Comparison of ENCODE assay signal across 19 cellular contexts in genomic region chr7:101911011-101911799, GRCh38.
DNase-seq lines count a peak whose midpoint lies in the region; ATAC-seq and TF ChIP-seq lines count a peak whose summit lies in the region.
"Had no signal": no experiment of that assay in that cellular context is flagged by ENCODE, and none has a peak within 500 bp of the region (broad histone marks: within the 10 kb centered on the region; RNA-seq: fewer than 3 reads in every experiment).

No MANE protein-coding gene starts in this region.

- no peak for TF ChIP-seq EP300 in esophagus muscularis mucosa (IDR thresholded peaks at IDR 0.05)

- TF ChIP-seq CTCF in CD14-positive monocyte (IDR thresholded peaks at IDR 0.05): no peak
- no peak for TF ChIP-seq CTCF in esophagus muscularis mucosa (IDR thresholded peaks at IDR 0.05)
- no peak for TF ChIP-seq CTCF in lung (IDR thresholded peaks at IDR 0.05; ENCODE audit: control extremely low read depth, extremely low read depth)

- peaks cover 34 to 47% (median 45%) of the 10 kb centered on the region in 4 donors for H3K4me1 ChIP-seq in esophagus muscularis mucosa
- H3K4me1 ChIP-seq in lung (ENCODE audit: control insufficient read depth in 2 of 2, insufficient read depth in 2 of 2, low read length in 2 of 2): peaks cover 9 to 16% of the 10 kb centered on the region in 2 donors
- peaks cover 31 to 52% (median 47%) of the 10 kb centered on the region in 3 donors for H3K4me1 ChIP-seq in skeletal muscle tissue (ENCODE audit: control insufficient read depth in 3 of 3, insufficient read depth in 3 of 3, low read length in 3 of 3)

- H3K27me3 ChIP-seq in esophagus muscularis mucosa (no peaks in the 10 kb centered on the region), lung (ENCODE audit: control insufficient read depth, insufficient read depth) (no peaks in the 10 kb centered on the region), skeletal muscle tissue (ENCODE audit: control insufficient read depth in 3 of 3, insufficient read depth in 3 of 3, low read length in 3 of 3) (no peaks in the 10 kb centered on the region)
- H3K27me3 ChIP-seq: tibial artery had no signal

- H3K27ac ChIP-seq in esophagus muscularis mucosa (replicated peaks in 1 of 4): peak overlapping the region; percentile 47 to 66 (median 56)
- peak overlapping the region; percentile 24 to 33 for H3K27ac ChIP-seq in lung (ENCODE audit: low read depth in 1 of 2, low read length in 1 of 2)
- H3K27ac ChIP-seq in skeletal muscle tissue (ENCODE audit: low read depth, low read length): peak overlapping the region; percentile 86
- H3K27ac ChIP-seq: tibial artery had no signal

- no peak overlapping the region for H3K4me3 ChIP-seq in esophagus muscularis mucosa
- no peak overlapping the region for H3K4me3 ChIP-seq in lung
- peak overlapping the region in 1 of 3 donors; percentile 45 for H3K4me3 ChIP-seq in skeletal muscle tissue (ENCODE audit: low read length in 3 of 3)
- H3K4me3 ChIP-seq: tibial artery had no signal

- intact Hi-C loops in CD14-positive monocyte (cut with micrococcal nuclease): no loop called here
- intact Hi-C loops in esophagus muscularis mucosa (cut with DNase I): no loop called here

- H3K36me3 ChIP-seq in esophagus muscularis mucosa: peaks cover 0 to 5% (median 4%) of the 10 kb centered on the region in 4 donors
- peaks cover 0 to 8% of the 10 kb centered on the region in 2 donors for H3K36me3 ChIP-seq in lung (ENCODE audit: control insufficient read depth in 2 of 2, insufficient read depth in 2 of 2, low read length in 2 of 2)
- peaks cover under 1 to 4% (median 4%) of the 10 kb centered on the region in 3 donors for H3K36me3 ChIP-seq in skeletal muscle tissue (ENCODE audit: control insufficient read depth in 3 of 3, insufficient read depth in 3 of 3, low read length in 3 of 3)

- H3K9me3 ChIP-seq in esophagus muscularis mucosa (no peaks in the 10 kb centered on the region), lung (ENCODE audit: control insufficient read depth in 2 of 2, insufficient read depth in 1 of 2, low read length in 1 of 2) (no peaks in the 10 kb centered on the region), skeletal muscle tissue (ENCODE audit: control insufficient read depth in 3 of 3, low read length in 3 of 3) (no peaks in the 10 kb centered on the region)
- H3K9me3 ChIP-seq: tibial artery had no signal

- peak overlapping the region in 1 of 3 donors; percentile 68 for H3K9ac ChIP-seq in skeletal muscle tissue (ENCODE audit: low read depth in 1 of 3, low read length in 3 of 3)

- peaks cover 27% of the 10 kb centered on the region for H3K4me1 Mint-ChIP-seq in CD14-positive monocyte

- no peak for TF ChIP-seq POLR2A in esophagus muscularis mucosa (IDR thresholded peaks at IDR 0.05; ENCODE audit: low read depth)

- peaks cover 13 to 44% of the 10 kb centered on the region in 2 donors for H3K36me3 Mint-ChIP-seq in CD14-positive monocyte

- H3K27ac Mint-ChIP-seq in CD14-positive monocyte: peak overlapping the region; percentile 72 to 92 (median 82)
- H3K27ac Mint-ChIP-seq: activated CD4-positive, alpha-beta T cell treated with anti-CD3 and anti-CD28 coated beads, Interleukin-2, amount 10 ng/mL, durations not matched to agents 24 days and 14 days had no signal

- DNase-seq in CD14-positive monocyte (ENCODE audit: low spot score): no peak
- DNase-seq in esophagus muscularis mucosa (ENCODE audit: extremely low spot score): no peak
- DNase-seq in lung (ENCODE audit: low spot score): no peak
- no peak for DNase-seq in NCI-H446 (lab: John Stamatoyannopoulos, UW)
- DNase-seq in GM19240 (ENCODE audit: insufficient read length, low spot score): no peak
- DNase-seq in epidermal melanocyte (ENCODE audit: insufficient read length, low spot score): no peak
- DNase-seq: activated CD4-positive, alpha-beta T cell treated with anti-CD3 and anti-CD28 coated beads, Interleukin-2, amount 10 ng/mL, durations not matched to agents 24 days and 14 days; activated T-cell treated with anti-CD3 and anti-CD28 coated beads, Interleukin-2, amount 50 U/mL, for 48 hours; cortex of kidney; DMS 273 treated with DMSO at 0.1 percent for 48 hours; erythroblast; H7; KBM-7; NCI-H226; stimulated activated CD8-positive, alpha-beta memory T cell treated with anti-CD3 and anti-CD28 coated beads, Interleukin-4, amount 100 ng/mL, for 48 hours had no signal

- no peaks in the 10 kb centered on the region for H3K27me3 Mint-ChIP-seq in CD14-positive monocyte (ENCODE audit: low read depth in 3 of 3)
- H3K27me3 Mint-ChIP-seq: activated CD4-positive, alpha-beta T cell treated with anti-CD3 and anti-CD28 coated beads, Interleukin-2, amount 10 ng/mL, durations not matched to agents 24 days and 14 days; progenitor cell of endocrine pancreas had no signal

- peaks cover 0 to 1% (median 0%) of the 10 kb centered on the region in 7 donors for H3K9me3 Mint-ChIP-seq in CD14-positive monocyte
- H3K9me3 Mint-ChIP-seq: activated CD4-positive, alpha-beta T cell treated with anti-CD3 and anti-CD28 coated beads, Interleukin-2, amount 10 ng/mL, durations not matched to agents 24 days and 14 days had no signal

- no peak overlapping the region for H3K4me3 Mint-ChIP-seq in CD14-positive monocyte
- H3K4me3 Mint-ChIP-seq: activated CD4-positive, alpha-beta T cell treated with anti-CD3 and anti-CD28 coated beads, Interleukin-2, amount 10 ng/mL, durations not matched to agents 24 days and 14 days had no signal

- no peak for ATAC-seq in lung (ENCODE audit: insufficient read depth, low FRiP score)
- no peak for ATAC-seq in GM19395 (IDR thresholded peaks at IDR 0.05; ENCODE audit: unreplicated experiment)

- 90% methylated on average over 8 of the region's 17 CpGs for WGBS in esophagus muscularis mucosa
- WGBS in lung, 2 donors: 92 to 94% methylated on average over 17 of the region's 17 CpGs

Comparison
In these comparisons a context has a peak if more than half of its experiments do, and no peak if none do; other contexts are left out.
1. H3K27ac ChIP-seq: peak in every context shown above with its lines; median percentile 86 in skeletal muscle tissue; 56 in esophagus muscularis mucosa; 28 in lung.